In the genomic region with DNA sequence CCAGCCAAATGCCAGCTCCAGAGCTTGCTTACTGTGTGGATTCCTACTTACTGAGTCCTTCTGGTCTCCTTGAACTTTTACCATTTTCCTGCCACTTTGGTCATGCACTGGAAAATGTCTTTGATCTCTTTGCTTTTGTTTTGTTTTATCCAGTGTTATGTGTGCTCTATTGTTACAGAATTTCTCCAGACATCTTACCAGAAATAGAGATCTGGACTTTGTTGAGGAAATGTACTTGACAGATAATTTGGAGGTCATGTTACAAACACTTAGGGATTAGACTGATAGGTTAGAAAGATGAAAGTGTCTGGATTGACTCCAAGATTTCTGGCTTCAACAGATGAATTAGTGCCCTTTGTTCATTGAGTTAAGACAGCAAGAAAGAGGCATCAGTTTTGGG, we compare ENCODE assay signal across 16 cellular contexts.
"Had no signal": no experiment of that assay in that cellular context is flagged by ENCODE, and none has a peak within 500 bp of the region (broad histone marks: within the 10 kb centered on the region; RNA-seq: fewer than 3 reads in every experiment).

No MANE protein-coding gene starts in this region.

- H3K27ac ChIP-seq: body of pancreas, colonic mucosa, hepatocyte, lower lobe of right lung, parathyroid adenoma had no signal

- H3K36me3 ChIP-seq: colonic mucosa, lower lobe of right lung, sigmoid colon had no signal

- H3K4me3 ChIP-seq: body of pancreas, colonic mucosa, hepatocyte, lower lobe of right lung, sigmoid colon had no signal

- H2AFZ ChIP-seq: hepatocyte, parathyroid adenoma had no signal

- H3K27me3 ChIP-seq: body of pancreas, colonic mucosa, hepatocyte, sigmoid colon had no signal

- H3K4me1 ChIP-seq: body of pancreas, colonic mucosa, lower lobe of right lung, parathyroid adenoma had no signal

- H3K9me3 ChIP-seq: body of pancreas, colonic mucosa, lower lobe of right lung, sigmoid colon had no signal

- H3K9ac ChIP-seq: parathyroid adenoma had no signal

- ATAC-seq: activated CD8-positive, alpha-beta memory T cell treated with anti-CD3 and anti-CD28 coated beads, Interleukin-2, amount 10 ng/mL, durations not matched to agents 7 days and 5 days; body of pancreas; lower lobe of right lung; natural killer cell; stimulated activated naive B cell treated with anti-CD40 and anti-IgM and Interleukin-4, amounts not matched to agents 10 μg/mL and 1 μg/mL and 100 μg/mL, for 72 hours had no signal

- H3K4me3 Mint-ChIP-seq: activated CD4-positive, alpha-beta memory T cell treated with anti-CD3 and anti-CD28 coated beads, Interleukin-2, amount 10 ng/mL, durations not matched to agents 7 days and 5 days; activated CD8-positive, alpha-beta memory T cell treated with anti-CD3 and anti-CD28 coated beads, Interleukin-2, amount 10 ng/mL, durations not matched to agents 7 days and 5 days; activated naive CD8-positive, alpha-beta T cell; central memory CD8-positive, alpha-beta T cell; natural killer cell; stimulated activated naive B cell treated with anti-CD40 and anti-IgM and Interleukin-4, amounts not matched to agents 10 μg/mL and 1 μg/mL and 100 μg/mL, for 72 hours had no signal

- H3K27ac Mint-ChIP-seq: activated CD4-positive, alpha-beta memory T cell treated with anti-CD3 and anti-CD28 coated beads, Interleukin-2, amount 10 ng/mL, durations not matched to agents 7 days and 5 days; activated CD8-positive, alpha-beta memory T cell treated with anti-CD3 and anti-CD28 coated beads, Interleukin-2, amount 10 ng/mL, durations not matched to agents 7 days and 5 days; activated naive CD8-positive, alpha-beta T cell; natural killer cell; stimulated activated naive B cell treated with anti-CD40 and anti-IgM and Interleukin-4, amounts not matched to agents 10 μg/mL and 1 μg/mL and 100 μg/mL, for 72 hours had no signal

- H3K36me3 Mint-ChIP-seq: activated CD8-positive, alpha-beta memory T cell treated with anti-CD3 and anti-CD28 coated beads, Interleukin-2, amount 10 ng/mL, durations not matched to agents 7 days and 5 days; natural killer cell; stimulated activated naive B cell treated with anti-CD40 and anti-IgM and Interleukin-4, amounts not matched to agents 10 μg/mL and 1 μg/mL and 100 μg/mL, for 72 hours had no signal

- DNase-seq: activated CD4-positive, alpha-beta memory T cell treated with anti-CD3 and anti-CD28 coated beads, Interleukin-2, amount 10 ng/mL, durations not matched to agents 7 days and 5 days; activated CD4-positive, alpha-beta T cell treated with anti-CD3 and anti-CD28 coated beads for 48 hours; activated CD4-positive, CD25-positive, alpha-beta regulatory T cell; activated CD8-positive, alpha-beta memory T cell treated with anti-CD3 and anti-CD28 coated beads, Interleukin-2, amount 10 ng/mL, durations not matched to agents 7 days and 5 days; amygdala; body of pancreas; colonic mucosa; lower lobe of right lung; natural killer cell; sigmoid colon; stimulated activated naive B cell treated with anti-CD40 and anti-IgM and Interleukin-4, amounts not matched to agents 10 μg/mL and 1 μg/mL and 100 μg/mL, for 72 hours; T1000 had no signal

- H3K9me3 Mint-ChIP-seq: activated CD4-positive, alpha-beta memory T cell treated with anti-CD3 and anti-CD28 coated beads, Interleukin-2, amount 10 ng/mL, durations not matched to agents 7 days and 5 days; central memory CD8-positive, alpha-beta T cell; natural killer cell; stimulated activated naive B cell treated with anti-CD40 and anti-IgM and Interleukin-4, amounts not matched to agents 10 μg/mL and 1 μg/mL and 100 μg/mL, for 72 hours had no signal

- H3K4me1 Mint-ChIP-seq: activated CD4-positive, alpha-beta memory T cell treated with anti-CD3 and anti-CD28 coated beads, Interleukin-2, amount 10 ng/mL, durations not matched to agents 7 days and 5 days; activated CD8-positive, alpha-beta memory T cell treated with anti-CD3 and anti-CD28 coated beads, Interleukin-2, amount 10 ng/mL, durations not matched to agents 7 days and 5 days had no signal

- H3K79me2 ChIP-seq: hepatocyte, parathyroid adenoma had no signal
